In the genomic region with DNA sequence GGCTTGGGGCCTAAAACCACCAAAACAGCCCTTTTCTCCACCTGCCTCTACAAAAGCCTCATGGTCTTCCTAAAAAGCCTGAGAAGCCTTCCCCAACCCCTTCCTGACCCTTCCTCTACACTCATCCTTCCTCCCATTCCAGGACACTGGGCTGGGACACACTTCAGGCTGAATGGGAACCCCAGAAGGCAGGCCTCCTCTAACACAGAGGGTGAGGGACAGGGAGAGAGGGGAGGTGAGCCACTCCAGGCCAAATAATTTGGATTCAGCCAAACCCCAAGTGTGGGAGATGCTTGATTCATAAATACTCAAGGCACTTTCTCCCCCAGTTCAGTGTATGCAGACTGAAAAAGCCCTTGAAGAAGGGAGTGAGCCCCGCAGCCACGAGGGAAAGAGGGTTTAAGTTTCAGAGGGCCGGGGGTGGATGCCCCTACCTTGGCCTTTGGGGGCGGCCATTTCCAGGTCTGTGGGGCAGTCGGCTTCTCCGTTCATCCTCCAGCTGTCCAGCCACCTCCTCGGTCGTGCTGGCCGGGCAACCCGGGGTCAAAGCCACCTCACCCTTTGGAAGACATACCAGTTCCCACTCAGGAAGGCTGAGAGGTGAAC, we compare ENCODE assay signal across 9 cellular contexts. TPM values are rescaled to one million over a fixed set of nuclear protein-coding genes. Genes with fewer than 3 reads are reported as not detected.
A peak's percentile ranks its signal among the peaks of the same experiment; 100 is the strongest.
DNase-seq lines count a peak whose midpoint lies in the region; ATAC-seq lines count a peak whose summit lies in the region.
"Had no signal": no experiment of that assay in that cellular context is flagged by ENCODE, and none has a peak within 500 bp of the region (broad histone marks: within the 10 kb centered on the region; RNA-seq: fewer than 3 reads in every experiment).

No MANE protein-coding gene starts in this region.

- CTCF ChIA-PET in activated CD4-positive, alpha-beta memory T cell treated with anti-CD3 and anti-CD28 coated beads, Interleukin-2, amount 10 ng/mL, durations not matched to agents 7 days and 5 days (lab: Charles Lee), result interaction anchor here (0.6 to 4.4 kb wide), 14 partner anchors 7 to 320 kb away, joined by 3 to 47 read pairs (median 6); a partner anchor contains a TSS

- ATAC-seq in GM19324 (IDR thresholded peaks at IDR 0.05; ENCODE audit: low FRiP score, unreplicated experiment), result no peak

- peaks cover 52% of the 10 kb centered on the region for H3K36me3 Mint-ChIP-seq in activated CD4-positive, alpha-beta memory T cell treated with anti-CD3 and anti-CD28 coated beads, Interleukin-2, amount 10 ng/mL, durations not matched to agents 7 days and 5 days (ENCODE audit: low read depth)

- no peaks in the 10 kb centered on the region for H3K9me3 Mint-ChIP-seq in activated CD4-positive, alpha-beta memory T cell treated with anti-CD3 and anti-CD28 coated beads, Interleukin-2, amount 10 ng/mL, durations not matched to agents 7 days and 5 days

- peak overlapping the region; percentile 60 to 69 for H3K9ac ChIP-seq in stomach smooth muscle (ENCODE audit: low read length in 2 of 2)

- peak overlapping the region; percentile 81 for H3K27ac Mint-ChIP-seq in activated CD4-positive, alpha-beta memory T cell treated with anti-CD3 and anti-CD28 coated beads, Interleukin-2, amount 10 ng/mL, durations not matched to agents 7 days and 5 days

- H3K4me3 ChIP-seq in iPS-11a (ENCODE audit: low read depth, low read length) (peak overlapping the region; percentile 61), stomach smooth muscle (ENCODE audit: low read length in 2 of 2) (peak overlapping the region; percentile 78)

- POLR2A ChIA-PET in activated CD4-positive, alpha-beta memory T cell treated with anti-CD3 and anti-CD28 coated beads, Interleukin-2, amount 10 ng/mL, durations not matched to agents 7 days and 5 days (lab: Charles Lee), result interaction anchor here (0.5 to 18.0 kb wide), 6 partner anchors 8 to 850 kb away, joined by 3 to 504 read pairs (median 8); a partner anchor contains a TSS

- peak overlapping the region; percentile 69 for H3K27ac ChIP-seq in stomach smooth muscle (ENCODE audit: low read length)

- H3K4me1 ChIP-seq in stomach smooth muscle (ENCODE audit: control insufficient read depth, insufficient read depth, low read length), result peaks cover 37% of the 10 kb centered on the region

- DNase-seq in DMS 273 (lab: John Stamatoyannopoulos, UW; ENCODE audit: unreplicated experiment) (peak; percentile 61), DMS 273 treated with DMSO at 0.1 percent for 48 hours (lab: John Stamatoyannopoulos, UW) (no peak), DMS53 (lab: John Stamatoyannopoulos, UW) (no peak), Kasumi-1 (lab: John Stamatoyannopoulos, UW) (no peak)
- DNase-seq in activated CD4-positive, alpha-beta memory T cell treated with anti-CD3 and anti-CD28 coated beads, Interleukin-2, amount 10 ng/mL, durations not matched to agents 7 days and 5 days, result peak; percentile 45

- peaks cover 33 to 40% of the 10 kb centered on the region in 2 donors for H3K36me3 ChIP-seq in stomach smooth muscle (ENCODE audit: control insufficient read depth in 2 of 2, insufficient read depth in 2 of 2, low read length in 2 of 2)

- H3K27me3 ChIP-seq in stomach smooth muscle (ENCODE audit: control insufficient read depth in 1 of 2, insufficient read depth in 2 of 2, low read length in 2 of 2), result no peaks in the 10 kb centered on the region

- no peaks in the 10 kb centered on the region for H3K27me3 Mint-ChIP-seq in activated CD4-positive, alpha-beta memory T cell treated with anti-CD3 and anti-CD28 coated beads, Interleukin-2, amount 10 ng/mL, durations not matched to agents 7 days and 5 days

- no peaks in the 10 kb centered on the region for H3K9me3 ChIP-seq in stomach smooth muscle (ENCODE audit: control insufficient read depth in 2 of 2, low read length in 2 of 2)

- H3K4me3 Mint-ChIP-seq in activated CD4-positive, alpha-beta memory T cell treated with anti-CD3 and anti-CD28 coated beads, Interleukin-2, amount 10 ng/mL, durations not matched to agents 7 days and 5 days, result peak overlapping the region; percentile 90

- peaks cover 47% of the 10 kb centered on the region for H3K4me1 Mint-ChIP-seq in activated CD4-positive, alpha-beta memory T cell treated with anti-CD3 and anti-CD28 coated beads, Interleukin-2, amount 10 ng/mL, durations not matched to agents 7 days and 5 days

RNA-seq across cellular contexts. Expression of a gene that starts 1.6 kb away (rescaled TPM):
- total RNA-seq in activated CD4-positive, alpha-beta memory T cell treated with anti-CD3 and anti-CD28 coated beads, Interleukin-2, amount 10 ng/mL, durations not matched to agents 7 days and 5 days, result 100 to 1,000 TPM; 107 to 110 TPM

RNA-seq across cellular contexts. Expression of a gene that starts 18.2 kb away (rescaled TPM):
- 100 to 1,000 TPM; 106 to 107 TPM for total RNA-seq in activated CD4-positive, alpha-beta memory T cell treated with anti-CD3 and anti-CD28 coated beads, Interleukin-2, amount 10 ng/mL, durations not matched to agents 7 days and 5 days

RNA-seq across cellular contexts. Expression of a gene that starts 31.1 kb away (rescaled TPM):
- total RNA-seq in activated CD4-positive, alpha-beta memory T cell treated with anti-CD3 and anti-CD28 coated beads, Interleukin-2, amount 10 ng/mL, durations not matched to agents 7 days and 5 days, result 10 to 100 TPM; 42.2 to 42.7 TPM

RNA-seq across cellular contexts. Expression of a gene that starts 47.3 kb away (rescaled TPM):
- total RNA-seq in activated CD4-positive, alpha-beta memory T cell treated with anti-CD3 and anti-CD28 coated beads, Interleukin-2, amount 10 ng/mL, durations not matched to agents 7 days and 5 days, result under 1 TPM in 1 of 2 experiments, not detected in 1; 0.38 TPM
- total RNA-seq: SK-MEL-5 had no signal

RNA-seq across cellular contexts. Expression of a gene that starts 50.1 kb away (rescaled TPM):
- total RNA-seq in activated CD4-positive, alpha-beta memory T cell treated with anti-CD3 and anti-CD28 coated beads, Interleukin-2, amount 10 ng/mL, durations not matched to agents 7 days and 5 days, result not detected

Comparison
In these comparisons a context has a peak if more than half of its experiments do, and no peak if none do; other contexts are left out.
1. DNase-seq: peak in DMS 273 (single experiment) and activated CD4-positive, alpha-beta memory T cell treated with anti-CD3 and anti-CD28 coated beads, Interleukin-2, amount 10 ng/mL, durations not matched to agents 7 days and 5 days (single experiment); none in DMS 273 treated with DMSO at 0.1 percent for 48 hours (single experiment), DMS53 (single experiment) and Kasumi-1 (0 of 2).